ENCODE assay signal across 3 cellular contexts in genomic region chr3:38105525-38105924, GRCh38.
TF ChIP-seq lines count a peak whose summit lies in the region.

No MANE protein-coding gene starts in this region.

TF ChIP-seq in HEK293, 187 proteins besides CTCF, POLR2A, EP300 and RAD21 (continued from another document):
- no peak for TF ChIP-seq ZNF645 (tag by site-specific recombination; IDR thresholded peaks at IDR 0.05)
- no peak for TF ChIP-seq ZNF792 (tag by site-specific recombination; IDR thresholded peaks at IDR 0.05)
- TF ChIP-seq ZNF501 (tag by site-specific recombination; IDR thresholded peaks at IDR 0.05), result no peak

TF ChIP-seq in HEK293T, 16 proteins besides CTCF, POLR2A, EP300 and RAD21 (continued from another document):
- no peak for TF ChIP-seq ARNT (IDR thresholded peaks at IDR 0.05)

TF ChIP-seq in K562, 482 proteins besides CTCF, POLR2A, EP300 and RAD21:
- TF ChIP-seq SRSF7 (optimal IDR thresholded peaks at IDR 0.05; ENCODE audit: low read depth, low read length), result no peak
- peak; percentile 97 for TF ChIP-seq ZNF507 (tag; conservative IDR thresholded peaks at IDR 0.05)
